ENCODE assay signal across 1 cellular context in genomic region chr13:51861728-51862300, GRCh38.
A peak's percentile ranks its signal among the peaks of the same experiment; 100 is the strongest.
TF ChIP-seq lines count a peak whose summit lies in the region.

Gene CCDC70 (plus strand): TSS chr13:51861969. CDS start chr13:51865412, 3,443 bp downstream.

TF ChIP-seq in K562, 482 proteins besides CTCF, POLR2A, EP300 and RAD21 (continued from another document and continues in another):
- TF ChIP-seq KDM2B (CRISPR knock-in tag; IDR thresholded peaks at IDR 0.05) (no peak), FOS (IDR thresholded peaks at IDR 0.05; ENCODE audit: extremely low read depth, insufficient read length) (peak; percentile 15), ZBTB40 (IDR thresholded peaks at IDR 0.05) (no peak), ZBTB40 (CRISPR knock-in tag; IDR thresholded peaks at IDR 0.05) (no peak), MBD1 (CRISPR knock-in tag; IDR thresholded peaks at IDR 0.05) (no peak), ZNF354B (CRISPR knock-in tag; IDR thresholded peaks at IDR 0.05) (no peak), SMARCC2 (IDR thresholded peaks at IDR 0.05; ENCODE audit: low read depth) (peak; percentile 46; the same call in 1 of the 2 replicates), NFRKB (IDR thresholded peaks at IDR 0.05; ENCODE audit: low read depth) (no peak), EHMT2 (IDR thresholded peaks at IDR 0.05) (0 out of 2 replicates have a peak, but pooled peaks have one; percentile 28), JUND (IDR thresholded peaks at IDR 0.05; ENCODE audit: borderline replicate concordance, low read depth, low read length) (peak; percentile 89), JUND (tag; IDR thresholded peaks at IDR 0.05; ENCODE audit: borderline replicate concordance, low read depth, low read length) (peak; percentile 82; the same call in 2 of the 3 replicates), GATA2 (CRISPR knock-in tag; IDR thresholded peaks at IDR 0.05) (no peak), ZNF239 (CRISPR knock-in tag; IDR thresholded peaks at IDR 0.05) (no peak), HDAC8 (tag; IDR thresholded peaks at IDR 0.05) (no peak), RUNX1 (IDR thresholded peaks at IDR 0.05; ENCODE audit: low read depth) (no peak), HOMEZ (CRISPR knock-in tag; IDR thresholded peaks at IDR 0.05) (no peak), FOXK1 (CRISPR knock-in tag; IDR thresholded peaks at IDR 0.05; ENCODE audit: borderline replicate concordance) (no peak), ZNF639 (CRISPR knock-in tag; conservative IDR thresholded peaks at IDR 0.05 in 1 of 2, IDR thresholded peaks at IDR 0.05 in 1 of 2) (no peak), SREBF1 (IDR thresholded peaks at IDR 0.05; ENCODE audit: borderline replicate concordance, low read depth, low read length) (no peak), SIN3B (IDR thresholded peaks at IDR 0.05; ENCODE audit: low read depth) (no peak), ZNF586 (CRISPR knock-in tag; conservative IDR thresholded peaks at IDR 0.05) (no peak), ZBTB1 (CRISPR knock-in tag; IDR thresholded peaks at IDR 0.05; ENCODE audit: borderline replicate concordance, low read depth) (no peak), ZNF766 (CRISPR knock-in tag; conservative IDR thresholded peaks at IDR 0.05) (0 out of 2 replicates have a peak, but pooled peaks have one; percentile 31), RCOR1 (IDR thresholded peaks at IDR 0.05; ENCODE audit: borderline replicate concordance in 1 of 2, low read depth in 2 of 2, low read length in 2 of 2) (peak in 1 of 2 experiments; percentile 68; a peak in 1 of 4 replicates), KHSRP (IDR thresholded peaks at IDR 0.05) (no peak), POLR2AphosphoS2 (IDR thresholded peaks at IDR 0.05; ENCODE audit: low read length) (no peak), FOXO4 (CRISPR knock-in tag; IDR thresholded peaks at IDR 0.05) (no peak), MYNN (IDR thresholded peaks at IDR 0.05) (no peak), MYNN (CRISPR knock-in tag; IDR thresholded peaks at IDR 0.05) (no peak), ZNF318 (IDR thresholded peaks at IDR 0.05; ENCODE audit: borderline replicate concordance in 1 of 2, low read depth in 1 of 2) (no peak), FOSL1 (tag; conservative IDR thresholded peaks at IDR 0.05) (peak; percentile 92)
